1 cellular context compared by ENCODE assay signal in genomic region chr17:83051423-83052240, GRCh38.
TF ChIP-seq lines count a peak whose summit lies in the region.

No MANE protein-coding gene starts in this region.

TF ChIP-seq in HepG2, 621 proteins besides CTCF, POLR2A, EP300 and RAD21 (continued from another document and continues in another):
- TF ChIP-seq ARID5B (CRISPR knock-in tag; IDR thresholded peaks at IDR 0.05) (peak; percentile 68), ZNF672 (CRISPR knock-in tag; IDR thresholded peaks at IDR 0.05) (no peak), MIXL1 (CRISPR knock-in tag; IDR thresholded peaks at IDR 0.05) (peak; percentile 60; the same call in 1 of the 2 replicates), ZNF468 (CRISPR knock-in tag; IDR thresholded peaks at IDR 0.05) (0 out of 2 replicates have a peak, but pooled peaks have one; percentile 6), U2AF1 (optimal IDR thresholded peaks at IDR 0.05; ENCODE audit: low read depth, low read length) (peak; percentile 45), ZBTB4 (CRISPR knock-in tag; IDR thresholded peaks at IDR 0.05; ENCODE audit: borderline replicate concordance) (0 out of 2 replicates have a peak, but pooled peaks have one; percentile 13), ZFP82 (CRISPR knock-in tag; IDR thresholded peaks at IDR 0.05; ENCODE audit: borderline replicate concordance) (peak; percentile 99), SNAPC5 (CRISPR knock-in tag; IDR thresholded peaks at IDR 0.05; ENCODE audit: borderline replicate concordance) (peak; percentile 81; the same call in 1 of the 2 replicates), ZNF232 (CRISPR knock-in tag; IDR thresholded peaks at IDR 0.05; ENCODE audit: borderline replicate concordance) (peak; percentile 91), HNRNPL (IDR thresholded peaks at IDR 0.05; ENCODE audit: low read depth, low read length) (no peak), NR3C1 (CRISPR knock-in tag; IDR thresholded peaks at IDR 0.05) (no peak), NR0B2 (CRISPR knock-in tag; IDR thresholded peaks at IDR 0.05) (peak; percentile 95), ZNF569 (CRISPR knock-in tag; IDR thresholded peaks at IDR 0.05; ENCODE audit: borderline replicate concordance) (no peak), PAXIP1 (CRISPR knock-in tag; conservative IDR thresholded peaks at IDR 0.05) (peak; percentile 65), SIX4 (CRISPR knock-in tag; IDR thresholded peaks at IDR 0.05) (no peak; the same call in 1 of the 2 replicates), FOXK1 (CRISPR knock-in tag; IDR thresholded peaks at IDR 0.05; ENCODE audit: borderline replicate concordance, low read depth) (peak; percentile 54; the same call in 1 of the 2 replicates), FUBP1 (CRISPR knock-in tag; IDR thresholded peaks at IDR 0.05; ENCODE audit: borderline replicate concordance) (no peak), SRSF1 (optimal IDR thresholded peaks at IDR 0.05; ENCODE audit: low read depth, low read length) (no peak), ZNF749 (CRISPR knock-in tag; IDR thresholded peaks at IDR 0.05; ENCODE audit: borderline replicate concordance) (no peak; the same call in 1 of the 2 replicates), ZNF713 (CRISPR knock-in tag; IDR thresholded peaks at IDR 0.05) (peak; percentile 81; the same call in 1 of the 2 replicates), RFX5 (IDR thresholded peaks at IDR 0.05; ENCODE audit: low read depth, low read length) (no peak), ZBTB26 (CRISPR knock-in tag; IDR thresholded peaks at IDR 0.05; ENCODE audit: borderline replicate concordance) (peak; percentile 83; the same call in 1 of the 2 replicates), KLF9 (CRISPR knock-in tag; IDR thresholded peaks at IDR 0.05; ENCODE audit: low read depth) (0 out of 2 replicates have a peak, but pooled peaks have one; percentile 58), CCDC6 (CRISPR knock-in tag; IDR thresholded peaks at IDR 0.05) (peak; percentile 95; the same call in 1 of the 2 replicates), AKAP8 (CRISPR knock-in tag; IDR thresholded peaks at IDR 0.05) (peak; percentile 85), YEATS4 (CRISPR knock-in tag; IDR thresholded peaks at IDR 0.05; ENCODE audit: borderline replicate concordance) (peak; percentile 98), ZNF558 (CRISPR knock-in tag; IDR thresholded peaks at IDR 0.05; ENCODE audit: borderline replicate concordance) (no peak; the same call in 1 of the 2 replicates), ZNF512 (CRISPR knock-in tag; IDR thresholded peaks at IDR 0.05) (peak; percentile 72; the same call in 1 of the 2 replicates), MAFG (CRISPR knock-in tag; IDR thresholded peaks at IDR 0.05) (0 out of 2 replicates have a peak, but pooled peaks have one; percentile 53), SRY (CRISPR knock-in tag; IDR thresholded peaks at IDR 0.05) (no peak), ZNF557 (CRISPR knock-in tag; IDR thresholded peaks at IDR 0.05) (no peak), ZNF430 (CRISPR knock-in tag; IDR thresholded peaks at IDR 0.05) (peak; percentile 99), RFX1 (IDR thresholded peaks at IDR 0.05) (no peak), ZBTB44 (CRISPR knock-in tag; IDR thresholded peaks at IDR 0.05) (peak; percentile 78; the same call in 1 of the 2 replicates), POLR2G (IDR thresholded peaks at IDR 0.05; ENCODE audit: low read depth, low read length) (peak; percentile 95), TCF7L2 (IDR thresholded peaks at IDR 0.05; ENCODE audit: low read depth, low read length) (no peak), PLSCR1 (CRISPR knock-in tag; IDR thresholded peaks at IDR 0.05; ENCODE audit: borderline replicate concordance) (no peak), ZNF501 (CRISPR knock-in tag; IDR thresholded peaks at IDR 0.05) (peak; percentile 92), HBP1 (CRISPR knock-in tag; IDR thresholded peaks at IDR 0.05; ENCODE audit: low read depth) (peak; percentile 58; the same call in 1 of the 2 replicates)
